In genomic region chr16:4788489-4788889, GRCh38 we compare ENCODE assay signal across 2 cellular contexts.
TF ChIP-seq lines count a peak whose summit lies in the region.

No MANE protein-coding gene starts in this region.

TF ChIP-seq in GM23338, 12 proteins besides CTCF, POLR2A, EP300 and RAD21:
- TF ChIP-seq, protein P1, sequence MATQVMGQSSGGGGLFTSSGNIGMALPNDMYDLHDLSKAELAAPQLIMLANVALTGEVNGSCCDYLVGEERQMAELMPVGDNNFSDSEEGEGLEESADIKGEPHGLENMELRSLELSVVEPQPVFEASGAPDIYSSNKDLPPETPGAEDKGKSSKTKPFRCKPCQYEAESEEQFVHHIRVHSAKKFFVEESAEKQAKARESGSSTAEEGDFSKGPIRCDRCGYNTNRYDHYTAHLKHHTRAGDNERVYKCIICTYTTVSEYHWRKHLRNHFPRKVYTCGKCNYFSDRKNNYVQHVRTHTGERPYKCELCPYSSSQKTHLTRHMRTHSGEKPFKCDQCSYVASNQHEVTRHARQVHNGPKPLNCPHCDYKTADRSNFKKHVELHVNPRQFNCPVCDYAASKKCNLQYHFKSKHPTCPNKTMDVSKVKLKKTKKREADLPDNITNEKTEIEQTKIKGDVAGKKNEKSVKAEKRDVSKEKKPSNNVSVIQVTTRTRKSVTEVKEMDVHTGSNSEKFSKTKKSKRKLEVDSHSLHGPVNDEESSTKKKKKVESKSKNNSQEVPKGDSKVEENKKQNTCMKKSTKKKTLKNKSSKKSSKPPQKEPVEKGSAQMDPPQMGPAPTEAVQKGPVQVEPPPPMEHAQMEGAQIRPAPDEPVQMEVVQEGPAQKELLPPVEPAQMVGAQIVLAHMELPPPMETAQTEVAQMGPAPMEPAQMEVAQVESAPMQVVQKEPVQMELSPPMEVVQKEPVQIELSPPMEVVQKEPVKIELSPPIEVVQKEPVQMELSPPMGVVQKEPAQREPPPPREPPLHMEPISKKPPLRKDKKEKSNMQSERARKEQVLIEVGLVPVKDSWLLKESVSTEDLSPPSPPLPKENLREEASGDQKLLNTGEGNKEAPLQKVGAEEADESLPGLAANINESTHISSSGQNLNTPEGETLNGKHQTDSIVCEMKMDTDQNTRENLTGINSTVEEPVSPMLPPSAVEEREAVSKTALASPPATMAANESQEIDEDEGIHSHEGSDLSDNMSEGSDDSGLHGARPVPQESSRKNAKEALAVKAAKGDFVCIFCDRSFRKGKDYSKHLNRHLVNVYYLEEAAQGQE (IDR thresholded peaks at IDR 0.05; ENCODE audit: unreplicated experiment) = no peak
- TF ChIP-seq STAT1 (IDR thresholded peaks at IDR 0.05; ENCODE audit: unreplicated experiment) (no peak), CREB1 (CRISPR knock-in tag; IDR thresholded peaks at IDR 0.05; ENCODE audit: low read depth) (no peak), EZH2phosphoT487 (IDR thresholded peaks at IDR 0.05; ENCODE audit: unreplicated experiment) (no peak), EZH2 (IDR thresholded peaks at IDR 0.05; ENCODE audit: low read depth, unreplicated experiment) (no peak), POLR2AphosphoS5 (IDR thresholded peaks at IDR 0.05; ENCODE audit: low read depth) (no peak), ETS1 (IDR thresholded peaks at IDR 0.05) (no peak), JUNB (IDR thresholded peaks at IDR 0.05; ENCODE audit: unreplicated experiment) (no peak), ZNF331 (CRISPR knock-in tag; IDR thresholded peaks at IDR 0.05; ENCODE audit: low read depth) (no peak), NANOG (IDR thresholded peaks at IDR 0.05; ENCODE audit: borderline replicate concordance) (no peak), ZNF114 (CRISPR knock-in tag; IDR thresholded peaks at IDR 0.05) (no peak)

TF ChIP-seq in H1, 55 proteins besides CTCF, POLR2A, EP300 and RAD21:
- TF ChIP-seq TCF12 (IDR thresholded peaks at IDR 0.05; ENCODE audit: low read depth, low read length) = no peak
- no peak for TF ChIP-seq CTBP2 (IDR thresholded peaks at IDR 0.05; ENCODE audit: borderline replicate concordance, insufficient read depth, insufficient read length, low read length)
- no peak for TF ChIP-seq JUN (IDR thresholded peaks at IDR 0.05; ENCODE audit: low read depth, low read length)
- no peak for TF ChIP-seq RXRA (IDR thresholded peaks at IDR 0.05; ENCODE audit: insufficient read depth, low read depth, low read length)
- TF ChIP-seq SAP30 (IDR thresholded peaks at IDR 0.05; ENCODE audit: insufficient read depth, insufficient replicate concordance, low read length) = no peak
- no peak for TF ChIP-seq TAF1 (IDR thresholded peaks at IDR 0.05; ENCODE audit: low read depth, low read length)
- TF ChIP-seq, protein P2, sequence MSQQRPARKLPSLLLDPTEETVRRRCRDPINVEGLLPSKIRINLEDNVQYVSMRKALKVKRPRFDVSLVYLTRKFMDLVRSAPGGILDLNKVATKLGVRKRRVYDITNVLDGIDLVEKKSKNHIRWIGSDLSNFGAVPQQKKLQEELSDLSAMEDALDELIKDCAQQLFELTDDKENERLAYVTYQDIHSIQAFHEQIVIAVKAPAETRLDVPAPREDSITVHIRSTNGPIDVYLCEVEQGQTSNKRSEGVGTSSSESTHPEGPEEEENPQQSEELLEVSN (IDR thresholded peaks at IDR 0.05) = no peak
- TF ChIP-seq JUND (IDR thresholded peaks at IDR 0.05; ENCODE audit: low read length) = no peak
- TF ChIP-seq MAFK (IDR thresholded peaks at IDR 0.05; ENCODE audit: low read depth, low read length) = no peak
- no peak for TF ChIP-seq HDAC6 (IDR thresholded peaks at IDR 0.05; ENCODE audit: low read depth, low read length)
- TF ChIP-seq KDM4A (IDR thresholded peaks at IDR 0.05; ENCODE audit: low read depth, low read length, severe bottlenecking) = no peak
- TF ChIP-seq CBX5 (IDR thresholded peaks at IDR 0.05; ENCODE audit: low read depth, low read length) = no peak
- TF ChIP-seq SP1 (IDR thresholded peaks at IDR 0.05; ENCODE audit: low read depth, low read length) = no peak
- no peak for TF ChIP-seq NANOG (IDR thresholded peaks at IDR 0.05; ENCODE audit: insufficient read depth, low read depth, low read length, poor library complexity, severe bottlenecking)
